In genomic region chr14:105065280-105066228, GRCh38 we compare ENCODE assay signal across 1 cellular context.
TF ChIP-seq lines count a peak whose summit lies in the region.

Gene GPR132 (minus strand): TSS chr14:105065430. CDS start chr14:105055420, 10,010 bp downstream.

TF ChIP-seq in GM23338, 12 proteins besides CTCF, POLR2A, EP300 and RAD21 (continued from another document):
- TF ChIP-seq, protein P1, sequence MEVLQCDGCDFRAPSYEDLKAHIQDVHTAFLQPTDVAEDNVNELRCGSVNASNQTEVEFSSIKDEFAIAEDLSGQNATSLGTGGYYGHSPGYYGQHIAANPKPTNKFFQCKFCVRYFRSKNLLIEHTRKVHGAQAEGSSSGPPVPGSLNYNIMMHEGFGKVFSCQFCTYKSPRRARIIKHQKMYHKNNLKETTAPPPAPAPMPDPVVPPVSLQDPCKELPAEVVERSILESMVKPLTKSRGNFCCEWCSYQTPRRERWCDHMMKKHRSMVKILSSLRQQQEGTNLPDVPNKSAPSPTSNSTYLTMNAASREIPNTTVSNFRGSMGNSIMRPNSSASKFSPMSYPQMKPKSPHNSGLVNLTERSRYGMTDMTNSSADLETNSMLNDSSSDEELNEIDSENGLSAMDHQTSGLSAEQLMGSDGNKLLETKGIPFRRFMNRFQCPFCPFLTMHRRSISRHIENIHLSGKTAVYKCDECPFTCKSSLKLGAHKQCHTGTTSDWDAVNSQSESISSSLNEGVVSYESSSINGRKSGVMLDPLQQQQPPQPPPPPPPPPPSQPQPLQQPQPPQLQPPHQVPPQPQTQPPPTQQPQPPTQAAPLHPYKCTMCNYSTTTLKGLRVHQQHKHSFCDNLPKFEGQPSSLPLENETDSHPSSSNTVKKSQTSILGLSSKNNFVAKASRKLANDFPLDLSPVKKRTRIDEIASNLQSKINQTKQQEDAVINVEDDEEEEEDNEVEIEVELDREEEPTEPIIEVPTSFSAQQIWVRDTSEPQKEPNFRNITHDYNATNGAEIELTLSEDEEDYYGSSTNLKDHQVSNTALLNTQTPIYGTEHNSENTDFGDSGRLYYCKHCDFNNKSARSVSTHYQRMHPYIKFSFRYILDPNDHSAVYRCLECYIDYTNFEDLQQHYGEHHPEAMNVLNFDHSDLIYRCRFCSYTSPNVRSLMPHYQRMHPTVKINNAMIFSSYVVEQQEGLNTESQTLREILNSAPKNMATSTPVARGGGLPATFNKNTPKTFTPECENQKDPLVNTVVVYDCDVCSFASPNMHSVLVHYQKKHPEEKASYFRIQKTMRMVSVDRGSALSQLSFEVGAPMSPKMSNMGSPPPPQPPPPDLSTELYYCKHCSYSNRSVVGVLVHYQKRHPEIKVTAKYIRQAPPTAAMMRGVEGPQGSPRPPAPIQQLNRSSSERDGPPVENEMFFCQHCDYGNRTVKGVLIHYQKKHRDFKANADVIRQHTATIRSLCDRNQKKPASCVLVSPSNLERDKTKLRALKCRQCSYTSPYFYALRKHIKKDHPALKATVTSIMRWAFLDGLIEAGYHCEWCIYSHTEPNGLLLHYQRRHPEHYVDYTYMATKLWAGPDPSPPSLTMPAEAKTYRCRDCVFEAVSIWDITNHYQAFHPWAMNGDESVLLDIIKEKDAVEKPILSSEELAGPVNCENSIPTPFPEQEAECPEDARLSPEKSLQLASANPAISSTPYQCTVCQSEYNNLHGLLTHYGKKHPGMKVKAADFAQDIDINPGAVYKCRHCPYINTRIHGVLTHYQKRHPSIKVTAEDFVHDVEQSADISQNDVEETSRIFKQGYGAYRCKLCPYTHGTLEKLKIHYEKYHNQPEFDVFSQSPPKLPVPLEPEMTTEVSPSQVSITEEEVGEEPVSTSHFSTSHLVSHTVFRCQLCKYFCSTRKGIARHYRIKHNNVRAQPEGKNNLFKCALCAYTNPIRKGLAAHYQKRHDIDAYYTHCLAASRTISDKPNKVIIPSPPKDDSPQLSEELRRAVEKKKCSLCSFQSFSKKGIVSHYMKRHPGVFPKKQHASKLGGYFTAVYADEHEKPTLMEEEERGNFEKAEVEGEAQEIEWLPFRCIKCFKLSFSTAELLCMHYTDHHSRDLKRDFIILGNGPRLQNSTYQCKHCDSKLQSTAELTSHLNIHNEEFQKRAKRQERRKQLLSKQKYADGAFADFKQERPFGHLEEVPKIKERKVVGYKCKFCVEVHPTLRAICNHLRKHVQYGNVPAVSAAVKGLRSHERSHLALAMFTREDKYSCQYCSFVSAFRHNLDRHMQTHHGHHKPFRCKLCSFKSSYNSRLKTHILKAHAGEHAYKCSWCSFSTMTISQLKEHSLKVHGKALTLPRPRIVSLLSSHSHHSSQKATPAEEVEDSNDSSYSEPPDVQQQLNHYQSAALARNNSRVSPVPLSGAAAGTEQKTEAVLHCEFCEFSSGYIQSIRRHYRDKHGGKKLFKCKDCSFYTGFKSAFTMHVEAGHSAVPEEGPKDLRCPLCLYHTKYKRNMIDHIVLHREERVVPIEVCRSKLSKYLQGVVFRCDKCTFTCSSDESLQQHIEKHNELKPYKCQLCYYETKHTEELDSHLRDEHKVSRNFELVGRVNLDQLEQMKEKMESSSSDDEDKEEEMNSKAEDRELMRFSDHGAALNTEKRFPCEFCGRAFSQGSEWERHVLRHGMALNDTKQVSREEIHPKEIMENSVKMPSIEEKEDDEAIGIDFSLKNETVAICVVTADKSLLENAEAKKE (CRISPR knock-in tag; IDR thresholded peaks at IDR 0.05), result no peak
- TF ChIP-seq ZNF331 (CRISPR knock-in tag; IDR thresholded peaks at IDR 0.05; ENCODE audit: low read depth) (no peak), CREB1 (CRISPR knock-in tag; IDR thresholded peaks at IDR 0.05; ENCODE audit: low read depth) (no peak), STAT1 (IDR thresholded peaks at IDR 0.05; ENCODE audit: unreplicated experiment) (no peak), EZH2phosphoT487 (IDR thresholded peaks at IDR 0.05; ENCODE audit: unreplicated experiment) (no peak), ZNF114 (CRISPR knock-in tag; IDR thresholded peaks at IDR 0.05) (no peak), EZH2 (IDR thresholded peaks at IDR 0.05; ENCODE audit: low read depth, unreplicated experiment) (no peak)
